In the genomic region with DNA sequence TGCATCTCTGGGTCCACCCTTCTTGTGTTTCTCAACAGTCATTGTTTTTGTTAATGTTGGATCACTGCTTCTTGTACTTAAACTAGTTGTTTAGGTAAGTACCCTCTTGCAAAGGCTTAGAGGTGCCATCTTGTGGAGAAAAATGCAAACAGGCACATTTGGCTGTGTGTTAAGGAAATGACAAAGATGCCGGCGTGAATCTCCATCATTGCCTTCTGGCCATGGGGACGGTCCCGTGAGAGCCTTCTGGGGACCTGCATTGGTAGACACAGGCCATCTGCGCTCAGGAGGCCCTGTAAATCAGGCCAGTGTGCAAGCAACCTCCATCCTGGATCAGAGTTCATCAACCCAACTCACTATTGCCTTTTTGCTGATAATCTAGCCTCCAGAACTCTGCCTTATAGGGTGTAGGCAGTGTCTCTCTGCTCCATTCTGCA, we compare ENCODE assay signal across 8 cellular contexts.
DNase-seq lines count a peak whose midpoint lies in the region; ATAC-seq and TF ChIP-seq lines count a peak whose summit lies in the region.

No MANE protein-coding gene starts in this region.

- ATAC-seq in sciatic nerve (peak; percentile 68), GM21447 (IDR thresholded peaks at IDR 0.05; ENCODE audit: unreplicated experiment) (no peak), GM18907 (IDR thresholded peaks at IDR 0.05; ENCODE audit: unreplicated experiment) (no peak)

- H3K36me3 ChIP-seq in Karpas-422 (ENCODE audit: insufficient read depth, low read length) (no peaks in the 10 kb centered on the region), SU-DHL-6 (ENCODE audit: low read length) (no peaks in the 10 kb centered on the region)

- H3K27me3 ChIP-seq in Karpas-422 (ENCODE audit: low read length) (no peaks in the 10 kb centered on the region), SU-DHL-6 (ENCODE audit: low read length) (no peaks in the 10 kb centered on the region)

- no peaks in the 10 kb centered on the region for H3K79me2 ChIP-seq in Karpas-422 (ENCODE audit: low read length)
- no peaks in the 10 kb centered on the region for H3K79me2 ChIP-seq in SU-DHL-6 (ENCODE audit: insufficient read depth, low read length)

- TF ChIP-seq CTCF in SU-DHL-6 (IDR thresholded peaks at IDR 0.05; ENCODE audit: insufficient read depth, low read length, poor library complexity, severe bottlenecking) = peak; percentile 45

- H3K9ac ChIP-seq in Karpas-422 (ENCODE audit: low read length) = peak overlapping the region; percentile 19; the same call in 1 of the 2 replicates
- no peak overlapping the region for H3K9ac ChIP-seq in SU-DHL-6 (ENCODE audit: low read length)

- H3K4me3 ChIP-seq in Karpas-422 (ENCODE audit: low read length) (no peak overlapping the region), SU-DHL-6 (ENCODE audit: insufficient read depth, low read length, poor library complexity, severe bottlenecking) (no peak overlapping the region)

- DNase-seq in EL (peak; percentile 41), Karpas-422 (peak; percentile 78), globus pallidus (ENCODE audit: low spot score) (peak; percentile 52), sciatic nerve (ENCODE audit: low spot score) (no peak), GM19238 (ENCODE audit: insufficient read length, low spot score) (no peak)

- no peak overlapping the region for H3K4me2 ChIP-seq in Karpas-422 (ENCODE audit: low read depth, low read length, poor library complexity, severe bottlenecking)
- no peak overlapping the region for H3K4me2 ChIP-seq in SU-DHL-6 (ENCODE audit: low read depth, low read length, poor library complexity, severe bottlenecking)

- H3K9me2 ChIP-seq in Karpas-422 (replicated peaks; ENCODE audit: insufficient read depth, low read length) (no peaks in the 10 kb centered on the region), SU-DHL-6 (replicated peaks; ENCODE audit: insufficient read depth, low read length) (no peaks in the 10 kb centered on the region)

- H3K9me3 ChIP-seq in Karpas-422 (ENCODE audit: low read length) = no peaks in the 10 kb centered on the region
- no peaks in the 10 kb centered on the region for H3K9me3 ChIP-seq in SU-DHL-6 (ENCODE audit: insufficient read depth, low read length)

- H4K20me1 ChIP-seq in Karpas-422 (ENCODE audit: insufficient read depth, low read depth, low read length) (no peaks in the 10 kb centered on the region), SU-DHL-6 (ENCODE audit: low read depth, low read length) (no peaks in the 10 kb centered on the region)

- peak overlapping the region; percentile 77; the same call in 1 of the 2 replicates for H2AFZ ChIP-seq in Karpas-422 (ENCODE audit: low read length)
- H2AFZ ChIP-seq in SU-DHL-6 (ENCODE audit: low read depth, low read length, severe bottlenecking) = no peak overlapping the region

- no peaks in the 10 kb centered on the region for H3F3A ChIP-seq in SU-DHL-6 (ENCODE audit: insufficient read depth)

- no peak overlapping the region for H3K27ac ChIP-seq in Karpas-422 (ENCODE audit: low read length)
- no peak overlapping the region for H3K27ac ChIP-seq in SU-DHL-6 (ENCODE audit: low read depth, low read length)

- intact Hi-C loops in sciatic nerve (cut with DNase I) = no loop called here

- peaks cover 3% of the 10 kb centered on the region; the same call in 1 of the 2 replicates for H3K4me1 ChIP-seq in Karpas-422 (ENCODE audit: low read length)

Comparison
In these comparisons a context has a peak if more than half of its experiments do, and no peak if none do; other contexts are left out.
1. DNase-seq: peak in EL (single experiment), Karpas-422 (single experiment) and globus pallidus (single experiment); none in sciatic nerve (single experiment) and GM19238 (single experiment).